26 cellular contexts compared by ENCODE assay signal in genomic region chr3:141926929-141927328, GRCh38. TPM values are rescaled to one million over a fixed set of nuclear protein-coding genes. Genes with fewer than 3 reads are reported as not detected.
A peak's percentile ranks its signal among the peaks of the same experiment; 100 is the strongest.
DNase-seq lines count a peak whose midpoint lies in the region; ATAC-seq and TF ChIP-seq lines count a peak whose summit lies in the region.
"Had no signal": no experiment of that assay in that cellular context is flagged by ENCODE, and none has a peak within 500 bp of the region (broad histone marks: within the 10 kb centered on the region; RNA-seq: fewer than 3 reads in every experiment).

No MANE protein-coding gene starts in this region.

- H3K27me3 ChIP-seq in left lung: no peaks in the 10 kb centered on the region
- H3K27me3 ChIP-seq: BLaER1, Peyer's patch had no signal

- H3K27ac Mint-ChIP-seq in activated CD8-positive, alpha-beta memory T cell treated with anti-CD3 and anti-CD28 coated beads, Interleukin-2, amount 10 ng/mL, durations not matched to agents 7 days and 5 days: no peak overlapping the region
- H3K27ac Mint-ChIP-seq in T-helper 17 cell: peak overlapping the region; percentile 19
- H3K27ac Mint-ChIP-seq: CD4-positive, alpha-beta T cell had no signal

- TF ChIP-seq CTCF in left lung (IDR thresholded peaks at IDR 0.05): no peak

- no peak for ATAC-seq in activated CD8-positive, alpha-beta memory T cell treated with anti-CD3 and anti-CD28 coated beads, Interleukin-2, amount 10 ng/mL, durations not matched to agents 7 days and 5 days
- no peak for ATAC-seq in T-helper 17 cell
- ATAC-seq in left lung: peak; percentile 15
- peak; percentile 43 for ATAC-seq in sciatic nerve
- ATAC-seq: HCT116 had no signal

- H3K9me3 ChIP-seq in T-helper 17 cell (ENCODE audit: control insufficient read depth, low read length, poor library complexity, severe bottlenecking): no peaks in the 10 kb centered on the region
- H3K9me3 ChIP-seq in left lung: no peaks in the 10 kb centered on the region
- H3K9me3 ChIP-seq: BLaER1, Caco-2, Peyer's patch had no signal

- H3K36me3 ChIP-seq in left lung: peaks cover 0 to 70% of the 10 kb centered on the region in 2 donors

- CTCF ChIA-PET in activated CD8-positive, alpha-beta memory T cell treated with anti-CD3 and anti-CD28 coated beads, Interleukin-2, amount 10 ng/mL, durations not matched to agents 7 days and 5 days (lab: Charles Lee): no interaction called here

- peak; percentile 12 for DNase-seq in activated CD8-positive, alpha-beta memory T cell treated with anti-CD3 and anti-CD28 coated beads, Interleukin-2, amount 10 ng/mL, durations not matched to agents 7 days and 5 days
- DNase-seq in activated CD8-positive, alpha-beta memory T cell treated with anti-CD3 and anti-CD28 coated beads, Interleukin-2, amount 50 U/mL, for 4 hours: no peak
- DNase-seq in T-helper 17 cell (no peak), left lung (no peak), sciatic nerve (ENCODE audit: low spot score) (no peak), H4 (ENCODE audit: low spot score) (no peak), NAMALWA (ENCODE audit: low spot score) (no peak), GM19238 (ENCODE audit: insufficient read length, low spot score) (no peak)
- DNase-seq: ACHN; Caco-2; CD4-positive, alpha-beta T cell; DMS 273 treated with DMSO at 0.1 percent for 48 hours; DMS79 treated with DMSO at 0.1 percent for 48 hours; GOT3; NCI-H1694; NCI-H2081; NCI-H2171; NCI-H345; NCI-H524; NCI-H774; NK-92 treated with Interleukin-12 subunit alpha and Interleukin-12 subunit beta, amount 100 ng/mL, for 24 hours; Peyer's patch had no signal

- H3K27ac ChIP-seq in left lung: no peak overlapping the region
- H3K27ac ChIP-seq: 22Rv1, BLaER1, Peyer's patch had no signal

- intact Hi-C loops in left lung (cut with DNase I): no loop called here
- intact Hi-C loops in sciatic nerve (cut with DNase I): no loop called here

- H3K27me3 Mint-ChIP-seq in activated CD8-positive, alpha-beta memory T cell treated with anti-CD3 and anti-CD28 coated beads, Interleukin-2, amount 10 ng/mL, durations not matched to agents 7 days and 5 days: no peaks in the 10 kb centered on the region
- no peaks in the 10 kb centered on the region for H3K27me3 Mint-ChIP-seq in T-helper 17 cell
- H3K27me3 Mint-ChIP-seq: CD4-positive, alpha-beta T cell; IgD-negative memory B cell had no signal

- H3K4me3 ChIP-seq in left lung: no peak overlapping the region
- H3K4me3 ChIP-seq: BLaER1, Peyer's patch had no signal

- H3K4me3 Mint-ChIP-seq in activated CD8-positive, alpha-beta memory T cell treated with anti-CD3 and anti-CD28 coated beads, Interleukin-2, amount 10 ng/mL, durations not matched to agents 7 days and 5 days: no peak overlapping the region
- no peak overlapping the region for H3K4me3 Mint-ChIP-seq in T-helper 17 cell
- H3K4me3 Mint-ChIP-seq: CD4-positive, alpha-beta T cell had no signal

- H3K9me3 Mint-ChIP-seq in activated CD8-positive, alpha-beta memory T cell treated with anti-CD3 and anti-CD28 coated beads, Interleukin-2, amount 10 ng/mL, durations not matched to agents 7 days and 5 days (ENCODE audit: low read depth): no peaks in the 10 kb centered on the region
- H3K9me3 Mint-ChIP-seq: CD4-positive, alpha-beta T cell; IgD-negative memory B cell had no signal

- no peaks in the 10 kb centered on the region for H3K4me1 Mint-ChIP-seq in activated CD8-positive, alpha-beta memory T cell treated with anti-CD3 and anti-CD28 coated beads, Interleukin-2, amount 10 ng/mL, durations not matched to agents 7 days and 5 days
- H3K4me1 Mint-ChIP-seq in T-helper 17 cell: peaks cover 4% of the 10 kb centered on the region
- H3K4me1 Mint-ChIP-seq: IgD-negative memory B cell had no signal

- no peaks in the 10 kb centered on the region for H3K4me1 ChIP-seq in left lung
- H3K4me1 ChIP-seq: Caco-2, Peyer's patch had no signal

- H3K36me3 Mint-ChIP-seq in activated CD8-positive, alpha-beta memory T cell treated with anti-CD3 and anti-CD28 coated beads, Interleukin-2, amount 10 ng/mL, durations not matched to agents 7 days and 5 days: peaks cover 29% of the 10 kb centered on the region
- H3K36me3 Mint-ChIP-seq in T-helper 17 cell (ENCODE audit: low read depth): peaks cover 3% of the 10 kb centered on the region

RNA-seq across cellular contexts. Expression of gene ATP1B3, which starts 50.5 kb away (rescaled TPM):
- total RNA-seq in activated CD8-positive, alpha-beta memory T cell treated with anti-CD3 and anti-CD28 coated beads, Interleukin-2, amount 10 ng/mL, durations not matched to agents 7 days and 5 days: 100 to 1,000 TPM in 1 of 2 experiments, 10 to 100 TPM in 1; 94.9 to 135 TPM
- 10 to 100 TPM; 37.3 to 70.4 TPM for total RNA-seq in T-helper 17 cell
- total RNA-seq in left lung: 100 to 1,000 TPM; 166 to 262 TPM
- 126 TPM for total RNA-seq in sciatic nerve
- 131 and 132 TPM in 2 replicates for total RNA-seq in H4 (2014; rRNA removed; shearing (Covaris generic))

Comparison
In these comparisons a context has a peak if more than half of its experiments do, and no peak if none do; other contexts are left out.
1. ATAC-seq: peak in left lung (single experiment) and sciatic nerve (single experiment); none in activated CD8-positive, alpha-beta memory T cell treated with anti-CD3 and anti-CD28 coated beads, Interleukin-2, amount 10 ng/mL, durations not matched to agents 7 days and 5 days (single experiment) and T-helper 17 cell (single experiment).